In genomic region chr16:11462036-11462435, GRCh38 we compare ENCODE assay signal across 11 cellular contexts.
"Had no signal": no experiment of that assay in that cellular context is flagged by ENCODE, and none has a peak within 500 bp of the region (broad histone marks: within the 10 kb centered on the region; RNA-seq: fewer than 3 reads in every experiment).

No MANE protein-coding gene starts in this region.

- DNase-seq: GM23248, GOT3, H7, H9, HCEC 1CT, HFFc6 had no signal

- H2AFZ ChIP-seq: GM23248, GM23338 had no signal

- ATAC-seq: GM23338, HCT116 had no signal

- H3K36me3 ChIP-seq: HAP-1 had no signal

- H3K9me3 ChIP-seq: HAP-1 had no signal

- H3K27ac ChIP-seq: GM23248 had no signal

- H3K4me3 ChIP-seq: GM23248, GM23338, HAP-1 had no signal

- H3K4me1 ChIP-seq: HAP-1 had no signal

- H3K4me2 ChIP-seq: GM23338 had no signal

- FAIRE-seq: H1, H54 had no signal

- H3K9ac ChIP-seq: GM23248 had no signal
